16 cellular contexts compared by ENCODE assay signal in the genomic region with DNA sequence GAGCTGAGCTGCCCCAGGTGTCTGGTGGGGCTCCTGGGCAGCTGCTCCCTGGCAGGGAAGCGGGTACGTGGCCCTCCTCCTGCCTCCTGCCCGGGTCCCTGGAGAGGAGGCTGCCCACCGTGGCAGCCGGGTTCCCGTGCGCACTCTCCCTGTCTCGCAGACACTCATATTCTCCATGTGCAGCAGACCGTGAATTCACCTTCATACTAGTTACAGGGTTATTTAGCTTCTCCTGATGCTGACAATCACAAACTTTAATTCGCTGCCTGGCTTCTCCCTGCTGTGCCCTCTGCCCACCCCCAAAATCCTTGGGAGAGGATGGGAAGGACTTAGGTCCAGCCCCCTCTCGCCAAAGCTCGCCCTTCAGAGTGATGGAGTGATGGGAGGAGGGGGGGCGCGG.
"Had no signal": no experiment of that assay in that cellular context is flagged by ENCODE, and none has a peak within 500 bp of the region (broad histone marks: within the 10 kb centered on the region; RNA-seq: fewer than 3 reads in every experiment).

No MANE protein-coding gene starts in this region.

- ATAC-seq: left lobe of liver; stimulated activated naive B cell treated with anti-CD40 and anti-IgM and Interleukin-4, amounts not matched to agents 10 μg/mL and 1 μg/mL and 100 μg/mL, for 72 hours had no signal

- H3K27ac ChIP-seq: brain microvascular endothelial cell, tibial nerve, uterus had no signal

- H3K36me3 ChIP-seq: brain microvascular endothelial cell, tibial nerve, uterus had no signal

- H3K27ac Mint-ChIP-seq: activated CD4-positive, alpha-beta T cell treated with anti-CD3 and anti-CD28 coated beads, Interleukin-2, amount 10 ng/mL, durations not matched to agents 7 days and 5 days; activated T-helper 1 cell treated with anti-CD3 and anti-CD28 coated beads, Interleukin-12 subunit alpha, Interleukin-12 subunit beta, Interleukin-2, Interleukin-4 antibody, amounts not matched to agents 30 ng/mL and 10 ng/mL and 1 ng/mL, durations not matched to agents 14 hours and 24 hours and 36 hours; stimulated activated naive B cell treated with anti-CD40 and anti-IgM and Interleukin-4, amounts not matched to agents 10 μg/mL and 1 μg/mL and 100 μg/mL, for 72 hours had no signal

- H3K9me3 ChIP-seq: esophagus squamous epithelium, tibial nerve, uterus had no signal

- H3K9me3 Mint-ChIP-seq: activated CD4-positive, alpha-beta T cell treated with anti-CD3 and anti-CD28 coated beads, Interleukin-2, amount 10 ng/mL, durations not matched to agents 7 days and 5 days; activated T-helper 1 cell treated with anti-CD3 and anti-CD28 coated beads, Interleukin-12 subunit alpha, Interleukin-12 subunit beta, Interleukin-2, Interleukin-4 antibody, amounts not matched to agents 30 ng/mL and 10 ng/mL and 1 ng/mL, durations not matched to agents 14 hours and 24 hours and 36 hours; neural crest cell; stimulated activated naive B cell treated with anti-CD40 and anti-IgM and Interleukin-4, amounts not matched to agents 10 μg/mL and 1 μg/mL and 100 μg/mL, for 72 hours had no signal

- H3K27me3 ChIP-seq: uterus had no signal

- H3K4me1 ChIP-seq: tibial nerve had no signal

- H3K4me3 Mint-ChIP-seq: activated CD4-positive, alpha-beta T cell treated with anti-CD3 and anti-CD28 coated beads, Interleukin-2, amount 10 ng/mL, durations not matched to agents 7 days and 5 days; activated T-helper 1 cell treated with anti-CD3 and anti-CD28 coated beads, Interleukin-12 subunit alpha, Interleukin-12 subunit beta, Interleukin-2, Interleukin-4 antibody, amounts not matched to agents 30 ng/mL and 10 ng/mL and 1 ng/mL, durations not matched to agents 14 hours and 24 hours and 36 hours; stimulated activated naive B cell treated with anti-CD40 and anti-IgM and Interleukin-4, amounts not matched to agents 10 μg/mL and 1 μg/mL and 100 μg/mL, for 72 hours had no signal

- H3K4me3 ChIP-seq: esophagus squamous epithelium, tibial nerve, uterus had no signal

- H3K36me3 Mint-ChIP-seq: stimulated activated naive B cell treated with anti-CD40 and anti-IgM and Interleukin-4, amounts not matched to agents 10 μg/mL and 1 μg/mL and 100 μg/mL, for 72 hours had no signal

- DNase-seq: activated CD4-positive, alpha-beta T cell treated with anti-CD3 and anti-CD28 coated beads, Interleukin-2, amount 10 ng/mL, durations not matched to agents 7 days and 5 days; activated naive CD4-positive, alpha-beta T cell treated with Interleukin-2 at 50 U/mL for 16 hours; anterior cingulate cortex; brain microvascular endothelial cell; cortex of kidney; effector CD4-positive, alpha-beta T cell; esophagus squamous epithelium; hippocampal formation; stimulated activated CD4-positive, alpha-beta T cell treated with anti-CD3 and anti-CD28 coated beads, Interleukin-12 subunit alpha, Interleukin-12 subunit beta, amount 100 ng/mL, for 4 hours; stimulated activated CD4-positive, alpha-beta T cell treated with anti-CD3 and anti-CD28 coated beads, Interleukin-2, amount 100 ng/mL, for 24 hours; stimulated activated naive B cell treated with anti-CD40 and anti-IgM and Interleukin-4, amounts not matched to agents 10 μg/mL and 1 μg/mL and 100 μg/mL, for 72 hours; uterus had no signal
